Comparison of ENCODE assay signal across 32 cellular contexts in genomic region chr15:59561547-59561946, GRCh38. TPM values are rescaled to one million over a fixed set of nuclear protein-coding genes. Genes with fewer than 3 reads are reported as not detected.
"Had no signal": no experiment of that assay in that cellular context is flagged by ENCODE, and none has a peak within 500 bp of the region (broad histone marks: within the 10 kb centered on the region; RNA-seq: fewer than 3 reads in every experiment).

No MANE protein-coding gene starts in this region.

- H3K36me3 ChIP-seq: left lung, lower lobe of right lung, ovary, prostate gland, stomach, thyroid gland, transverse colon, upper lobe of left lung had no signal

- DNase-seq: head of caudate nucleus; hippocampal formation; kidney glomerular epithelial cell; left cardiac atrium; left lung; lower lobe of right lung; mammary epithelial cell; mesendoderm; naive B cell; natural killer cell; ovary; retina; right cardiac atrium; stimulated activated CD4-positive, alpha-beta T cell treated with anti-CD3 and anti-CD28 coated beads, Interleukin-12 subunit alpha, Interleukin-12 subunit beta, amount 100 ng/mL, for 4 hours; stimulated activated CD4-positive, alpha-beta T cell treated with anti-CD3 and anti-CD28 coated beads, Interleukin-15, amount 100 ng/mL, for 24 hours; stimulated activated CD4-positive, alpha-beta T cell treated with anti-CD3 and anti-CD28 coated beads, Interleukin-2, amount 100 ng/mL, for 24 hours; stimulated activated CD4-positive, alpha-beta T cell treated with anti-CD3 and anti-CD28 coated beads, Interleukin-4, amount 100 ng/mL, for 1 hour; stimulated activated naive B cell treated with anti-CD40 and anti-IgM and Interleukin-4, amounts not matched to agents 10 μg/mL and 1 μg/mL and 100 μg/mL, for 72 hours; stimulated activated naive CD8-positive, alpha-beta T cell treated with anti-CD3 and anti-CD28 coated beads, Interleukin-15, Interleukin-2, amounts not matched to agents 100 U/mL and 50 U/mL, for 24 hours; stomach; testis; thyroid gland; transverse colon; upper lobe of left lung had no signal

- H3K4me1 Mint-ChIP-seq: mesothelial cell of epicardium, naive B cell had no signal

- H3K4me3 Mint-ChIP-seq: mesothelial cell of epicardium; naive B cell; natural killer cell; stimulated activated naive B cell treated with anti-CD40 and anti-IgM and Interleukin-4, amounts not matched to agents 10 μg/mL and 1 μg/mL and 100 μg/mL, for 72 hours had no signal

- H3K9me3 ChIP-seq: ovary, prostate gland, testis, thyroid gland had no signal

- H3K4me1 ChIP-seq: left lung, lower lobe of right lung, prostate gland, testis, thyroid gland, upper lobe of left lung had no signal

- FAIRE-seq: keratinocyte had no signal

- H3K4me3 ChIP-seq: left lung, lower lobe of right lung, ovary, prostate gland, skin epidermis, stomach, testis, thyroid gland, transverse colon, upper lobe of left lung had no signal

- H3K36me3 Mint-ChIP-seq: naive B cell; natural killer cell; stimulated activated naive B cell treated with anti-CD40 and anti-IgM and Interleukin-4, amounts not matched to agents 10 μg/mL and 1 μg/mL and 100 μg/mL, for 72 hours had no signal

- H3K27ac Mint-ChIP-seq: mesothelial cell of epicardium; naive B cell; natural killer cell; stimulated activated naive B cell treated with anti-CD40 and anti-IgM and Interleukin-4, amounts not matched to agents 10 μg/mL and 1 μg/mL and 100 μg/mL, for 72 hours had no signal

- ATAC-seq: left cardiac atrium; left lung; lower lobe of right lung; natural killer cell; right cardiac atrium; sciatic nerve; stimulated activated naive B cell treated with anti-CD40 and anti-IgM and Interleukin-4, amounts not matched to agents 10 μg/mL and 1 μg/mL and 100 μg/mL, for 72 hours; stimulated activated naive CD8-positive, alpha-beta T cell treated with anti-CD3 and anti-CD28 coated beads, Interleukin-15, Interleukin-2, amounts not matched to agents 100 U/mL and 50 U/mL, for 24 hours had no signal

- H3K9me3 Mint-ChIP-seq: naive B cell; natural killer cell; stimulated activated naive B cell treated with anti-CD40 and anti-IgM and Interleukin-4, amounts not matched to agents 10 μg/mL and 1 μg/mL and 100 μg/mL, for 72 hours had no signal

- H3K27me3 Mint-ChIP-seq: stimulated activated naive B cell treated with anti-CD40 and anti-IgM and Interleukin-4, amounts not matched to agents 10 μg/mL and 1 μg/mL and 100 μg/mL, for 72 hours had no signal

- H3K27ac ChIP-seq: left lung, lower lobe of right lung, ovary, prostate gland, skin epidermis, stomach, testis, thyroid gland, upper lobe of left lung had no signal

- H3K27me3 ChIP-seq: left lung, ovary, stomach, testis, thyroid gland, transverse colon, upper lobe of left lung had no signal

RNA-seq across cellular contexts. Expression of gene GCNT3, which starts 50.0 kb away (rescaled TPM):
- total RNA-seq: mesothelial cell of epicardium, mononuclear cell, natural killer cell, omental fat pad, sciatic nerve, urinary bladder had no signal
